Comparison of ENCODE assay signal across 26 cellular contexts in the genomic region with DNA sequence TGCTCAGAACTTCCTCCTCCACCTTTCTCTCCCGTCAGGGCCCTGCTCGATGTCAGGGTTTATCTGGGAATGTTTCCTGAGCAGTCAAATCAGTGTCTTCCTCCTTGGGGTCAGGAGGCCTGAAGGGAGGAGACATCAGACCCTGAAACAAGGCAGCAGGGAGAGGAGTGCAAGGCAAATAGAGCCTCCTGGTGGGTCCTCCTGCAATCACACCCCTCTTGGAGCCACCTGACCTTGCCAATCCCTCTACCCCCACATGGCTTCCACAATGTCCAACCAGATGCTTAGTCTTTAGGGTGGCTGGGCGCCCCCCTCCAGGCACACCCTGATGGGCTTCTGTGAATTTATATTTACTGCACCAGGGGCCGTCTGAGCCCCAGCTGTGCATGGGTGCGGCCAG. TPM values are rescaled to one million over a fixed set of nuclear protein-coding genes. Genes with fewer than 3 reads are reported as not detected.
"Had no signal": no experiment of that assay in that cellular context is flagged by ENCODE, and none has a peak within 500 bp of the region (broad histone marks: within the 10 kb centered on the region; RNA-seq: fewer than 3 reads in every experiment).

No MANE protein-coding gene starts in this region.

- H3K27ac Mint-ChIP-seq: activated naive CD4-positive, alpha-beta T cell treated with anti-CD3 and anti-CD28 coated beads, Interleukin-2, amount 10 ng/mL, durations not matched to agents 7 days and 5 days; activated naive CD8-positive, alpha-beta T cell treated with anti-CD3 and anti-CD28 coated beads, Interleukin-2, amount 50 U/mL, for 24 hours; brain; naive B cell; stimulated activated memory B cell treated with anti-CD40 and anti-IgM and Interleukin-4, amounts not matched to agents 10 μg/mL and 1 μg/mL and 100 μg/mL, for 72 hours had no signal

- H3K27ac ChIP-seq: colonic mucosa, left ventricle myocardium inferior, ovary, psoas muscle, testis, upper lobe of left lung had no signal

- H3K4me1 Mint-ChIP-seq: activated naive CD4-positive, alpha-beta T cell treated with anti-CD3 and anti-CD28 coated beads, Interleukin-2, amount 10 ng/mL, durations not matched to agents 7 days and 5 days; activated naive CD8-positive, alpha-beta T cell treated with anti-CD3 and anti-CD28 coated beads, Interleukin-2, amount 50 U/mL, for 24 hours; brain had no signal

- H3K27me3 ChIP-seq: colonic mucosa, ovary, testis, upper lobe of left lung had no signal

- H3K36me3 ChIP-seq: colonic mucosa, left ventricle myocardium inferior, ovary, upper lobe of left lung had no signal

- DNase-seq: activated CD4-positive, CD25-positive, alpha-beta regulatory T cell treated with anti-CD3 and anti-CD28 coated beads, Interleukin-2, amount 50 U/mL, for 72 hours; activated CD8-positive, alpha-beta memory T cell treated with anti-CD3 and anti-CD28 coated beads for 24 hours; activated CD8-positive, alpha-beta memory T cell treated with anti-CD3 and anti-CD28 coated beads, Interleukin-2, amount 50 U/mL, for 48 hours; activated effector memory CD4-positive, alpha-beta T cell treated with Interleukin-2 at 50 U/mL for 16 hours; activated naive CD4-positive, alpha-beta T cell treated with anti-CD3 and anti-CD28 coated beads, Interleukin-2, amount 10 ng/mL, durations not matched to agents 7 days and 5 days; activated naive CD8-positive, alpha-beta T cell treated with anti-CD3 and anti-CD28 coated beads, Interleukin-2, amount 50 U/mL, for 24 hours; activated T-cell treated with anti-CD3 and anti-CD28 coated beads, Interleukin-2, amount 50 U/mL, for 48 hours; anterior cingulate cortex; central memory CD4-positive, alpha-beta T cell; colonic mucosa; foreskin melanocyte; hypothalamus; left ventricle myocardium inferior; mammary epithelial cell; mucosa of descending colon; naive B cell; ovary; psoas muscle; right cardiac atrium; stimulated activated CD4-positive, alpha-beta T cell treated with anti-CD3 and anti-CD28 coated beads, Interleukin-4, amount 100 ng/mL, for 4 hours; testis; upper lobe of left lung had no signal

- ATAC-seq: activated naive CD8-positive, alpha-beta T cell treated with anti-CD3 and anti-CD28 coated beads, Interleukin-2, amount 50 U/mL, for 24 hours; mucosa of descending colon; psoas muscle; right cardiac atrium; stimulated activated memory B cell treated with anti-CD40 and anti-IgM and Interleukin-4, amounts not matched to agents 10 μg/mL and 1 μg/mL and 100 μg/mL, for 72 hours had no signal

- H3K4me1 ChIP-seq: colonic mucosa, left ventricle myocardium inferior, psoas muscle, testis, upper lobe of left lung had no signal

- H3K27me3 Mint-ChIP-seq: activated naive CD4-positive, alpha-beta T cell treated with anti-CD3 and anti-CD28 coated beads, Interleukin-2, amount 10 ng/mL, durations not matched to agents 7 days and 5 days had no signal

- H3K4me2 ChIP-seq: smooth muscle cell had no signal

- H3K9me3 ChIP-seq: colonic mucosa, left ventricle myocardium inferior, mucosa of descending colon, ovary, psoas muscle, testis, upper lobe of left lung had no signal

- H3K4me3 ChIP-seq: colonic mucosa, left ventricle myocardium inferior, mucosa of descending colon, ovary, psoas muscle, smooth muscle cell, testis, upper lobe of left lung had no signal

- H3K36me3 Mint-ChIP-seq: activated naive CD4-positive, alpha-beta T cell treated with anti-CD3 and anti-CD28 coated beads, Interleukin-2, amount 10 ng/mL, durations not matched to agents 7 days and 5 days; brain; naive B cell; stimulated activated memory B cell treated with anti-CD40 and anti-IgM and Interleukin-4, amounts not matched to agents 10 μg/mL and 1 μg/mL and 100 μg/mL, for 72 hours had no signal

- H3K9me3 Mint-ChIP-seq: activated naive CD4-positive, alpha-beta T cell treated with anti-CD3 and anti-CD28 coated beads, Interleukin-2, amount 10 ng/mL, durations not matched to agents 7 days and 5 days; activated naive CD8-positive, alpha-beta T cell treated with anti-CD3 and anti-CD28 coated beads, Interleukin-2, amount 50 U/mL, for 24 hours; brain; stimulated activated memory B cell treated with anti-CD40 and anti-IgM and Interleukin-4, amounts not matched to agents 10 μg/mL and 1 μg/mL and 100 μg/mL, for 72 hours had no signal

- H3K4me3 Mint-ChIP-seq: activated naive CD4-positive, alpha-beta T cell treated with anti-CD3 and anti-CD28 coated beads, Interleukin-2, amount 10 ng/mL, durations not matched to agents 7 days and 5 days; activated naive CD8-positive, alpha-beta T cell treated with anti-CD3 and anti-CD28 coated beads, Interleukin-2, amount 50 U/mL, for 24 hours; brain; naive B cell; stimulated activated memory B cell treated with anti-CD40 and anti-IgM and Interleukin-4, amounts not matched to agents 10 μg/mL and 1 μg/mL and 100 μg/mL, for 72 hours had no signal

RNA-seq across cellular contexts. Expression of a gene that starts 12.2 kb away (rescaled TPM):
- total RNA-seq: colonic mucosa, epithelial cell of proximal tubule, left ventricle myocardium inferior, mammary epithelial cell, mucosa of descending colon, ovary, psoas muscle, right cardiac atrium, smooth muscle cell, upper lobe of left lung had no signal
- polyA plus RNA-seq: mammary epithelial cell, ovary, right cardiac atrium, smooth muscle cell had no signal
